Comparison of ENCODE assay signal across 8 cellular contexts in genomic region chr18:63342206-63342605, GRCh38. TPM values are rescaled to one million over a fixed set of nuclear protein-coding genes. Genes with fewer than 3 reads are reported as not detected.
DNase-seq lines count a peak whose midpoint lies in the region; FAIRE-seq and TF ChIP-seq lines count a peak whose summit lies in the region.

No MANE protein-coding gene starts in this region.

- peaks cover 24% of the 10 kb centered on the region for H3K36me3 Mint-ChIP-seq in type B pancreatic cell

- DNase-seq in SIG-M5 treated with dmso at 0.1 percent for 504 hours (lab: John Stamatoyannopoulos, UW; ENCODE audit: unreplicated experiment) (peak; percentile 20), SIG-M5 (lab: John Stamatoyannopoulos, UW) (no peak), HT1080 (ENCODE audit: low read depth) (peak; percentile 30), hepatic stellate cell (ENCODE audit: low spot score) (peak; percentile 50), type B pancreatic cell (ENCODE audit: extremely low spot score, unreplicated experiment) (no peak), HTR-8/SVneo (ENCODE audit: insufficient read length, low spot score) (no peak), A172 (ENCODE audit: low spot score) (no peak)
- peak; percentile 26 for DNase-seq in activated CD4-positive, alpha-beta T cell treated with anti-CD3 and anti-CD28 coated beads, Interleukin-2, amount 50 U/mL, for 1 hour

- TF ChIP-seq CTCF in type B pancreatic cell (conservative IDR thresholded peaks at IDR 0.05) = peak; percentile 75

- no peak overlapping the region for H3K4me3 Mint-ChIP-seq in type B pancreatic cell

- no peaks in the 10 kb centered on the region for H3K9me3 Mint-ChIP-seq in type B pancreatic cell

- H3K27me3 Mint-ChIP-seq in type B pancreatic cell = no peaks in the 10 kb centered on the region

- FAIRE-seq in HTR-8/SVneo (lab: Jason Lieb, UNC) = no peak

- no peak overlapping the region for H3K27ac Mint-ChIP-seq in type B pancreatic cell

- peaks cover 7% of the 10 kb centered on the region for H3K4me1 Mint-ChIP-seq in type B pancreatic cell (ENCODE audit: unreplicated experiment)

RNA-seq across cellular contexts. Expression of gene BCL2, which starts 22.6 kb away (rescaled TPM):
- 6.3 and 6.7 TPM in 2 replicates for total RNA-seq in HT1080 (2014; rRNA removed; shearing (Covaris generic))
- polyA plus RNA-seq in HT1080 (2015; cell fraction: cytosol; rRNA removed) = 2.5 and 3.5 TPM in 2 replicates
- 2.2 and 2.4 TPM in 2 replicates for polyA plus RNA-seq in HT1080 (2015; cell fraction: nucleus; rRNA removed)
- 16.5 and 21.9 TPM in 2 replicates for total RNA-seq in type B pancreatic cell (ENCODE audit: low replicate concordance)
- total RNA-seq in A172 (2014; rRNA removed; shearing (Covaris generic)) = 2.5 and 3.7 TPM in 2 replicates

RNA-seq across cellular contexts. Expression of gene KDSR, which starts 24.8 kb away (rescaled TPM):
- total RNA-seq in HT1080 (2014; rRNA removed; shearing (Covaris generic)) = 54.7 and 80.6 TPM in 2 replicates
- 88.2 and 105 TPM in 2 replicates for polyA plus RNA-seq in HT1080 (2015; cell fraction: cytosol; rRNA removed)
- polyA plus RNA-seq in HT1080 (2015; cell fraction: nucleus; rRNA removed) = 60.3 and 62.6 TPM in 2 replicates
- 50.2 and 52.7 TPM in 2 replicates for total RNA-seq in type B pancreatic cell (ENCODE audit: low replicate concordance)
- 24.0 and 32.9 TPM in 2 replicates for total RNA-seq in A172 (2014; rRNA removed; shearing (Covaris generic))

Comparison
In these comparisons a context has a peak if more than half of its experiments do, and no peak if none do; other contexts are left out.
1. DNase-seq: peak in SIG-M5 treated with dmso at 0.1 percent for 504 hours (single experiment), HT1080 (single experiment), activated CD4-positive, alpha-beta T cell treated with anti-CD3 and anti-CD28 coated beads, Interleukin-2, amount 50 U/mL, for 1 hour (single experiment) and hepatic stellate cell (single experiment); none in SIG-M5 (single experiment), type B pancreatic cell (single experiment), HTR-8/SVneo (single experiment) and A172 (single experiment).